ENCODE assay signal across 25 cellular contexts in the genomic region with DNA sequence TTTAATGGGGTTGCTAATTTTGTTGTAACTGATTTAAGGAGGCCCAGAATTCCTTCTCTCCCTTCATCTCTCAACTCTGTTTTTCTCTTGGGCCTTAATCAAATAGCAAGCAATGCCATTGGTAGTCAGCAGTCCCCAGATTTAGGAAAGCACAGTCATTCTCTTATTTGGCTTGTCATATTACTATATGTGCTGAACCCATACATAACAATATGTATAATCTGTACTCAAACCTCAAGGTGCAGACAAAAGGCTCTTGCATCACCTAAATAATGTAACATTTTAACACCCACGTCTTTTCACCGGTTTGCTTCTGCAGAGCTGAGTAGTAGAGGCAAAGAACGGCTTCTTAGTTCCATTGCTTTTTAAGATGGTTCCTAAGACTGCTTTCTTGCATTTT. TPM values are rescaled to one million over a fixed set of nuclear protein-coding genes. Genes with fewer than 3 reads are reported as not detected.
DNase-seq lines count a peak whose midpoint lies in the region; ATAC-seq and TF ChIP-seq lines count a peak whose summit lies in the region.
"Had no signal": no experiment of that assay in that cellular context is flagged by ENCODE, and none has a peak within 500 bp of the region (broad histone marks: within the 10 kb centered on the region; RNA-seq: fewer than 3 reads in every experiment).

No MANE protein-coding gene starts in this region.

- peaks cover 31% of the 10 kb centered on the region for H3K36me3 Mint-ChIP-seq in GM23338 (ENCODE audit: low read depth)
- peaks cover 26 to 32% (median 30%) of the 10 kb centered on the region in 3 experiments for H3K36me3 Mint-ChIP-seq in H9 (ENCODE audit: insufficient read depth in 1 of 3, low read depth in 3 of 3)
- no peaks in the 10 kb centered on the region for H3K36me3 Mint-ChIP-seq in activated T-helper 17 cell treated with anti-CD3 and anti-CD28 coated beads, Interleukin-2, amount 50 U/mL, for 72 hours (ENCODE audit: low read depth)
- H3K36me3 Mint-ChIP-seq in stimulated activated effector memory CD8-positive, alpha-beta T cell treated with anti-CD3 and anti-CD28 coated beads, Interleukin-12 subunit alpha, Interleukin-12 subunit beta, amount 100 ng/mL, for 72 hours, result no peaks in the 10 kb centered on the region

- H4K8ac ChIP-seq in H9 (replicated peaks; ENCODE audit: insufficient read length, low read depth, low read length), result no peak overlapping the region

- H3K18ac ChIP-seq in H9 (ENCODE audit: insufficient read length, low read depth, low read length), result no peak overlapping the region

- 0 out of 2 replicates have a peak overlapping the region, but pooled peaks have one; percentile 16 for H3K4me2 ChIP-seq in GM23338
- no peak overlapping the region for H3K4me2 ChIP-seq in H9 (ENCODE audit: insufficient read depth, insufficient read length, low read length)
- H3K4me2 ChIP-seq: KMS-11 had no signal

- H3K4me1 Mint-ChIP-seq in GM23338, result peaks cover 28% of the 10 kb centered on the region
- H3K4me1 Mint-ChIP-seq in H9, result peaks cover 24 to 28% of the 10 kb centered on the region in 2 experiments
- peaks cover 31% of the 10 kb centered on the region for H3K4me1 Mint-ChIP-seq in activated T-helper 17 cell treated with anti-CD3 and anti-CD28 coated beads, Interleukin-2, amount 50 U/mL, for 72 hours
- H3K4me1 Mint-ChIP-seq in stimulated activated effector memory CD8-positive, alpha-beta T cell treated with anti-CD3 and anti-CD28 coated beads, Interleukin-12 subunit alpha, Interleukin-12 subunit beta, amount 100 ng/mL, for 72 hours, result peaks cover 32% of the 10 kb centered on the region

- no peak for DNase-seq in GM23338 (ENCODE audit: low spot score)
- DNase-seq in H9, result no peak
- no peak for DNase-seq in stimulated activated effector memory CD8-positive, alpha-beta T cell treated with anti-CD3 and anti-CD28 coated beads, Interleukin-12 subunit alpha, Interleukin-12 subunit beta, amount 100 ng/mL, for 72 hours (ENCODE audit: low spot score in 2 of 2)
- DNase-seq in RWPE1 (ENCODE audit: low spot score), result no peak
- DNase-seq: CD8-positive, alpha-beta memory T cell; DMS 273 treated with DMSO at 0.1 percent for 48 hours; DMS79 treated with DMSO at 0.1 percent for 48 hours; GF-D8; GM23248; HCEC 1CT; NCI-H1092; NCI-H1417 treated with DMSO at 0.1 percent for 48 hours; NCI-H1694 treated with DMSO at 0.1 percent for 48 hours; NK-92 treated with Interleukin-12 subunit alpha and Interleukin-12 subunit beta, amount 100 ng/mL, for 24 hours; PC-3; SJCRH30 had no signal

- H2BK5ac ChIP-seq in H9 (ENCODE audit: insufficient read length, low read length), result no peak overlapping the region

- no peak overlapping the region for H4K5ac ChIP-seq in H9 (ENCODE audit: insufficient read length, low read depth, low read length)

- H3T11ph ChIP-seq in H9 (ENCODE audit: low read length), result no peak overlapping the region

- H2AFZ ChIP-seq in GM23338, result no peak overlapping the region
- no peak overlapping the region for H2AFZ ChIP-seq in H9 (ENCODE audit: low read length)
- H2AFZ ChIP-seq: GM23248 had no signal

- no peak overlapping the region for H4K91ac ChIP-seq in H9 (ENCODE audit: insufficient read length, low read depth, low read length)

- ATAC-seq in GM23338, result no peak
- ATAC-seq in activated T-helper 17 cell treated with anti-CD3 and anti-CD28 coated beads, Interleukin-2, amount 50 U/mL, for 72 hours (replicated peaks), result peak; percentile 35
- ATAC-seq in stimulated activated effector memory CD8-positive, alpha-beta T cell treated with anti-CD3 and anti-CD28 coated beads, Interleukin-12 subunit alpha, Interleukin-12 subunit beta, amount 100 ng/mL, for 72 hours, result peak; percentile 60
- no peak for ATAC-seq in HG03432 (IDR thresholded peaks at IDR 0.05; ENCODE audit: unreplicated experiment)
- ATAC-seq in GM21526 (IDR thresholded peaks at IDR 0.05; ENCODE audit: low FRiP score, unreplicated experiment), result no peak
- ATAC-seq: PC-3, Right ventricle myocardium inferior, SK-N-SH treated with all-trans-retinoic acid at 6 μM for 48 hours had no signal

- H3K27ac ChIP-seq in GM23338 (ENCODE audit: low read depth) (peak overlapping the region; percentile 41), H9 (ENCODE audit: insufficient read length, low read depth, low read length) (no peak overlapping the region), RWPE1 (no peak overlapping the region)
- H3K27ac ChIP-seq: C4-2B, GM23248, HL-60, KMS-11, SJCRH30 had no signal

- no peak overlapping the region for H2AK5ac ChIP-seq in H9 (ENCODE audit: insufficient read length, low read length)

- no peak overlapping the region for H2BK120ac ChIP-seq in H9 (ENCODE audit: low read depth, low read length, poor library complexity, severe bottlenecking)

- TF ChIP-seq CTCF in GM23338 (conservative IDR thresholded peaks at IDR 0.05; ENCODE audit: low read depth in 2 of 2) (no peak), H9 (conservative IDR thresholded peaks at IDR 0.05) (no peak), RWPE1 (conservative IDR thresholded peaks at IDR 0.05; ENCODE audit: low read depth) (no peak)

- H3F3A ChIP-seq in GM23338 (replicated peaks; ENCODE audit: low read depth), result no peaks in the 10 kb centered on the region

- CTCF ChIA-PET in RWPE1 (lab: Yijun Ruan, JAX), result no interaction called here

- no peak overlapping the region for H3K56ac ChIP-seq in H9 (ENCODE audit: insufficient read length, low read depth, low read length)

- no CpG with 5 or more reads among the region's 3 CpGs for WGBS in H9 (ENCODE audit: extremely low coverage, insufficient read length, low lambda C conversion rate)

- H3K27me3 ChIP-seq in GM23338 (ENCODE audit: insufficient read depth) (no peaks in the 10 kb centered on the region), H9 (ENCODE audit: insufficient read depth, low read length) (no peaks in the 10 kb centered on the region)
- H3K27me3 ChIP-seq: SJCRH30 had no signal

- no peak overlapping the region for H2BK20ac ChIP-seq in H9 (ENCODE audit: low read depth, low read length, poor library complexity, severe bottlenecking)

- H3K27ac Mint-ChIP-seq in GM23338 (peak overlapping the region; percentile 70), H9 (peak overlapping the region in 2 of 3 experiments; percentile 21 to 65; a peak in 3 of 7 replicates)
- H3K27ac Mint-ChIP-seq in activated T-helper 17 cell treated with anti-CD3 and anti-CD28 coated beads, Interleukin-2, amount 50 U/mL, for 72 hours, result no peak overlapping the region
- no peak overlapping the region for H3K27ac Mint-ChIP-seq in stimulated activated effector memory CD8-positive, alpha-beta T cell treated with anti-CD3 and anti-CD28 coated beads, Interleukin-12 subunit alpha, Interleukin-12 subunit beta, amount 100 ng/mL, for 72 hours

- POLR2A ChIA-PET in RWPE1 (lab: Yijun Ruan, JAX; ENCODE audit: low non-redundant PET), result no interaction called here

- H4K20me1 ChIP-seq in GM23338 (replicated peaks; ENCODE audit: insufficient read depth) (no peaks in the 10 kb centered on the region), H9 (ENCODE audit: control insufficient read depth, insufficient read depth, insufficient read length) (no peaks in the 10 kb centered on the region)

- no peak overlapping the region for H3K23ac ChIP-seq in H9 (ENCODE audit: insufficient read length, low read depth, low read length)

- H3K36me3 ChIP-seq in GM23338 (ENCODE audit: insufficient read depth), result peaks cover 12% of the 10 kb centered on the region; the same call in 1 of the 2 replicates
- H3K36me3 ChIP-seq: SJCRH30 had no signal

- no peak overlapping the region for H3K4ac ChIP-seq in H9 (ENCODE audit: low read depth, low read length)

- H3K27me3 Mint-ChIP-seq in GM23338 (ENCODE audit: insufficient read depth, low read depth, poor library complexity), result peaks cover 2% of the 10 kb centered on the region
- no peaks in the 10 kb centered on the region for H3K27me3 Mint-ChIP-seq in H9 (ENCODE audit: low read depth)
- no peaks in the 10 kb centered on the region for H3K27me3 Mint-ChIP-seq in activated T-helper 17 cell treated with anti-CD3 and anti-CD28 coated beads, Interleukin-2, amount 50 U/mL, for 72 hours
- H3K27me3 Mint-ChIP-seq: CD8-positive, alpha-beta memory T cell; IgD-negative memory B cell had no signal

- peaks cover 67% of the 10 kb centered on the region for H3K79me2 ChIP-seq in GM23338 (replicated peaks; ENCODE audit: insufficient read depth)
- peaks cover 6% of the 10 kb centered on the region; the same call in 1 of the 2 replicates for H3K79me2 ChIP-seq in H9 (ENCODE audit: insufficient read depth, low read length)

- H3K4me1 ChIP-seq in GM23338 (ENCODE audit: insufficient read depth), result peaks cover 15% of the 10 kb centered on the region
- peaks cover 3% of the 10 kb centered on the region for H3K4me1 ChIP-seq in H9 (ENCODE audit: insufficient read depth, low read length)
- H3K4me1 ChIP-seq: SJCRH30 had no signal

- H3K79me1 ChIP-seq in H9 (ENCODE audit: insufficient read depth, low read depth, low read length, poor library complexity, severe bottlenecking), result peaks cover 3% of the 10 kb centered on the region

- H3K9ac ChIP-seq in H9 (ENCODE audit: extremely low read depth, insufficient read length, low read length), result no peak overlapping the region
- H3K9ac ChIP-seq: GM23248, KMS-11 had no signal

- H3K14ac ChIP-seq in H9 (ENCODE audit: insufficient read depth, low read length), result no peak overlapping the region

- H2BK12ac ChIP-seq in H9 (ENCODE audit: insufficient read length, low read depth, low read length), result no peak overlapping the region

- no peak overlapping the region for H2BK15ac ChIP-seq in H9 (ENCODE audit: low read depth, low read length)

- H3K9me3 ChIP-seq in H9 (ENCODE audit: control insufficient read depth, low read depth, low read length), result no peaks in the 10 kb centered on the region
- H3K9me3 ChIP-seq: SJCRH30 had no signal

- H3K4me3 Mint-ChIP-seq in GM23338, result no peak overlapping the region
- no peak overlapping the region for H3K4me3 Mint-ChIP-seq in H9
- H3K4me3 Mint-ChIP-seq in activated T-helper 17 cell treated with anti-CD3 and anti-CD28 coated beads, Interleukin-2, amount 50 U/mL, for 72 hours, result no peak overlapping the region
- no peak overlapping the region for H3K4me3 Mint-ChIP-seq in stimulated activated effector memory CD8-positive, alpha-beta T cell treated with anti-CD3 and anti-CD28 coated beads, Interleukin-12 subunit alpha, Interleukin-12 subunit beta, amount 100 ng/mL, for 72 hours
- H3K4me3 Mint-ChIP-seq: CD8-positive, alpha-beta memory T cell; IgD-negative memory B cell had no signal

- H3K4me3 ChIP-seq in GM23338, result no peak overlapping the region
- H3K4me3 ChIP-seq: GM23248, SJCRH30 had no signal

- H3K9me3 Mint-ChIP-seq in GM23338 (peaks cover 10% of the 10 kb centered on the region), H9 (peaks cover 7 to 13% of the 10 kb centered on the region in 2 experiments)
- H3K9me3 Mint-ChIP-seq in activated T-helper 17 cell treated with anti-CD3 and anti-CD28 coated beads, Interleukin-2, amount 50 U/mL, for 72 hours, result peaks cover 11% of the 10 kb centered on the region
- H3K9me3 Mint-ChIP-seq in stimulated activated effector memory CD8-positive, alpha-beta T cell treated with anti-CD3 and anti-CD28 coated beads, Interleukin-12 subunit alpha, Interleukin-12 subunit beta, amount 100 ng/mL, for 72 hours, result peaks cover 6% of the 10 kb centered on the region

- H3K23me2 ChIP-seq in H9 (ENCODE audit: insufficient read length, low read depth, low read length, poor library complexity, severe bottlenecking), result no peaks in the 10 kb centered on the region

- H3K9me2 ChIP-seq in GM23338 (ENCODE audit: insufficient read depth), result 0 out of 2 replicates have a peak, but pooled peaks cover 6% of the 10 kb centered on the region

RNA-seq across cellular contexts. Expression of gene METTL8, which starts 33.4 kb away (rescaled TPM):
- 54.4 and 60.9 TPM in 2 replicates for total RNA-seq in GM23338 (2014; rRNA removed; shearing (Covaris generic))
- polyA plus RNA-seq in GM23338 (2016; fragmentation: Nextera tagmentation; extraction: Ambion mirVana), result 48.6 and 64.3 TPM in 2 replicates
- 40.9 and 44.7 TPM in 2 replicates for total RNA-seq in H9 (2021)
- total RNA-seq in activated T-helper 17 cell treated with anti-CD3 and anti-CD28 coated beads, Interleukin-2, amount 50 U/mL, for 72 hours, result 10 to 100 TPM; 19.5 to 27.7 TPM

RNA-seq across cellular contexts. Expression of gene DCAF17, which starts 33.6 kb away (rescaled TPM):
- total RNA-seq in GM23338 (2014; rRNA removed; shearing (Covaris generic)), result 34.3 and 37.3 TPM in 2 replicates
- polyA plus RNA-seq in GM23338 (2016; fragmentation: Nextera tagmentation; extraction: Ambion mirVana), result 10.9 and 11.0 TPM in 2 replicates
- total RNA-seq in H9 (2021), result 25.5 and 28.1 TPM in 2 replicates
- total RNA-seq in activated T-helper 17 cell treated with anti-CD3 and anti-CD28 coated beads, Interleukin-2, amount 50 U/mL, for 72 hours, result 10 to 100 TPM; 11.2 to 18.6 TPM

Comparison
In these comparisons a context has a peak if more than half of its experiments do, and no peak if none do; other contexts are left out.
1. ATAC-seq: peak in activated T-helper 17 cell treated with anti-CD3 and anti-CD28 coated beads, Interleukin-2, amount 50 U/mL, for 72 hours (single experiment) and stimulated activated effector memory CD8-positive, alpha-beta T cell treated with anti-CD3 and anti-CD28 coated beads, Interleukin-12 subunit alpha, Interleukin-12 subunit beta, amount 100 ng/mL, for 72 hours (single experiment); none in GM23338 (single experiment), HG03432 (single experiment) and GM21526 (single experiment).
2. H3K27ac Mint-ChIP-seq: peak in GM23338 (single experiment) and H9 (2 of 3); none in activated T-helper 17 cell treated with anti-CD3 and anti-CD28 coated beads, Interleukin-2, amount 50 U/mL, for 72 hours (single experiment) and stimulated activated effector memory CD8-positive, alpha-beta T cell treated with anti-CD3 and anti-CD28 coated beads, Interleukin-12 subunit alpha, Interleukin-12 subunit beta, amount 100 ng/mL, for 72 hours (single experiment).